Comparison of ENCODE assay signal across 1 cellular context in the genomic region with DNA sequence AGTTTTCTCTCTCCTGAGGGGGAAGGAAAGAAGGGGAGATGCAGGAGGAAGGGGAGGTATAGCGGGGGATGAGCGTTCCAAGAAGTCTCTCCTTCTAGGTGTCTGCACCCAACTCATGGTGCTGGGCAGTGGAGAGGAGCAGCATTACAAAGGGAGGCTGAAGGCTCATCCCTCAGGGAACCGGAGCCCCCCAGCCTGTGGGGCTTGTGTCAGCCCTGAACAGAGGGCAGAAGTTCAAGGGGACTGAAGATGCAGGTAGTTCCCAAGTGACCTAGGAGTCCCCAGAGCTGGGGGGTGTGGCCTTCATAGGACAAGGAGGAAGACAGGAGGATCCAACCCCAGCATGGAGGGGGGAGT.
TF ChIP-seq lines count a peak whose summit lies in the region.

No MANE protein-coding gene starts in this region.

TF ChIP-seq in endothelial cell of umbilical vein, 7 proteins besides CTCF, POLR2A, EP300 and RAD21:
- TF ChIP-seq GATA2 (IDR thresholded peaks at IDR 0.05; ENCODE audit: insufficient read depth, insufficient read length, low read depth, low read length) (no peak), POLR2AphosphoS5 (IDR thresholded peaks at IDR 0.05; ENCODE audit: insufficient read depth, low read depth, low read length) (no peak), MYC (IDR thresholded peaks at IDR 0.05; ENCODE audit: low read depth, low read length) (no peak), FOS (IDR thresholded peaks at IDR 0.05; ENCODE audit: borderline replicate concordance, insufficient read depth, low read length) (no peak), JUN (IDR thresholded peaks at IDR 0.05; ENCODE audit: borderline replicate concordance, insufficient read depth, insufficient read length, low read depth) (no peak), EZH2 (IDR thresholded peaks at IDR 0.05; ENCODE audit: borderline replicate concordance, low read depth, low read length, severe bottlenecking) (no peak)
- TF ChIP-seq, protein P1, sequence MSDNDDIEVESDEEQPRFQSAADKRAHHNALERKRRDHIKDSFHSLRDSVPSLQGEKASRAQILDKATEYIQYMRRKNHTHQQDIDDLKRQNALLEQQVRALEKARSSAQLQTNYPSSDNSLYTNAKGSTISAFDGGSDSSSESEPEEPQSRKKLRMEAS (IDR thresholded peaks at IDR 0.05; ENCODE audit: insufficient read depth, insufficient read length), result no peak
